ENCODE assay signal across 1 cellular context in genomic region chr12:91899056-91899455, GRCh38.
TF ChIP-seq lines count a peak whose summit lies in the region.

No MANE protein-coding gene starts in this region.

TF ChIP-seq in K562, 482 proteins besides CTCF, POLR2A, EP300 and RAD21 (continued from another document):
- TF ChIP-seq L3MBTL2 (IDR thresholded peaks at IDR 0.05), result no peak
- no peak for TF ChIP-seq ZNF133 (CRISPR knock-in tag; IDR thresholded peaks at IDR 0.05)
- TF ChIP-seq NR3C1 (CRISPR knock-in tag; IDR thresholded peaks at IDR 0.05), result no peak
- TF ChIP-seq CHD4 (IDR thresholded peaks at IDR 0.05; ENCODE audit: insufficient read depth, insufficient replicate concordance, low read depth, low read length, poor library complexity, severe bottlenecking), result no peak
- no peak for TF ChIP-seq PHF20 (IDR thresholded peaks at IDR 0.05; ENCODE audit: partially characterized antibody)
- no peak for TF ChIP-seq ZNF644 (tag; IDR thresholded peaks at IDR 0.05; ENCODE audit: low read depth)
- TF ChIP-seq ZNF217 (CRISPR knock-in tag; IDR thresholded peaks at IDR 0.05), result no peak
